In genomic region chr12:20798561-20798960, GRCh38 we compare ENCODE assay signal across 10 cellular contexts. TPM values are rescaled to one million over a fixed set of nuclear protein-coding genes. Genes with fewer than 3 reads are reported as not detected.
DNase-seq lines count a peak whose midpoint lies in the region; ATAC-seq and TF ChIP-seq lines count a peak whose summit lies in the region.
"Had no signal": no experiment of that assay in that cellular context is flagged by ENCODE, and none has a peak within 500 bp of the region (broad histone marks: within the 10 kb centered on the region; RNA-seq: fewer than 3 reads in every experiment).

No MANE protein-coding gene starts in this region.

- H3K9me3 ChIP-seq in tibial artery: no peaks in the 10 kb centered on the region

- H3K4me3 ChIP-seq in tibial artery: no peak overlapping the region

- TF ChIP-seq CTCF in tibial artery (IDR thresholded peaks at IDR 0.05): peak; percentile 11 to 35

- no peaks in the 10 kb centered on the region for H3K27me3 ChIP-seq in tibial artery

- ATAC-seq in left ventricle myocardium superior: peak; percentile 81
- no peak for ATAC-seq in HG03159 (IDR thresholded peaks at IDR 0.05; ENCODE audit: unreplicated experiment)

- H3K36me3 ChIP-seq in tibial artery: no peaks in the 10 kb centered on the region

- intact Hi-C loops in left ventricle myocardium superior (cut with micrococcal nuclease) (no loop called here), tibial artery (cut with DNase I; ENCODE audit: low total_unique reads) (no loop called here)

- no peak overlapping the region for H3K27ac ChIP-seq in tibial artery

- no peaks in the 10 kb centered on the region for H3K4me1 ChIP-seq in tibial artery

- DNase-seq in NCI-H510A treated with DMSO at 0.1 percent for 48 hours (lab: John Stamatoyannopoulos, UW) (peak; percentile 61), NCI-H510A (lab: John Stamatoyannopoulos, UW) (no peak), SW480 (ENCODE audit: low spot score) (peak; percentile 46), left ventricle myocardium superior (no peak), tibial artery (no peak), HPDE6-E6E7 (ENCODE audit: extremely low spot score) (no peak)
- DNase-seq in effector CD4-positive, alpha-beta T cell: no peak
- DNase-seq: occipital lobe had no signal

RNA-seq across cellular contexts. Expression of gene SLCO1B3, which starts 11.9 kb away (rescaled TPM):
- not detected for total RNA-seq in left ventricle myocardium superior
- total RNA-seq: urinary bladder had no signal

Comparison
In these comparisons a context has a peak if more than half of its experiments do, and no peak if none do; other contexts are left out.
1. DNase-seq: peak in NCI-H510A treated with DMSO at 0.1 percent for 48 hours (single experiment) and SW480 (single experiment); none in NCI-H510A (single experiment), left ventricle myocardium superior (single experiment), tibial artery (0 of 2), effector CD4-positive, alpha-beta T cell (single experiment) and HPDE6-E6E7 (single experiment).